Comparison of ENCODE assay signal across 24 cellular contexts in the genomic region with DNA sequence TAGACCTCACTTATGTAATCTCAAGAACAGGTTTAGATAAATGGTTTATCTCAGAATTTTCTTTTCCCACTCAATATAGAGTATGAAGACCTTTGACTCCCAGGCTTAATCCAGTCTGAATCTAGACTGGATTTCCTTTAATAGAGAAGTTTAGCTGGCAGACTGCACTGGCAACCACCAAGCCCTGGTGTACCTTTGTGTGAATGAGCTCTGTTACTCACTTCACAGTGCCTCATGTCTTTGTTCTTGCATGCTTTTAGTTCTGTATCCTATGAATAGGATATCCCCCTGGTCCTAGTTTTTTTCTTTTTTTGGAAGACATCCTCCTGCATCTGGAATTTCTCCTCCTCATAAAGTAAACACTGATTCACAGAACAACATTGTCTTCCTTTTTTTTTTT. TPM values are rescaled to one million over a fixed set of nuclear protein-coding genes. Genes with fewer than 3 reads are reported as not detected.
DNase-seq lines count a peak whose midpoint lies in the region; ATAC-seq, FAIRE-seq and TF ChIP-seq lines count a peak whose summit lies in the region.
"Had no signal": no experiment of that assay in that cellular context is flagged by ENCODE, and none has a peak within 500 bp of the region (broad histone marks: within the 10 kb centered on the region; RNA-seq: fewer than 3 reads in every experiment).

No MANE protein-coding gene starts in this region.

- H3K9ac ChIP-seq in K562 (ENCODE audit: insufficient read depth in 1 of 2, low read depth in 2 of 2, low read length in 2 of 2): no peak overlapping the region
- H3K9ac ChIP-seq: BLaER1 treated with 17β-estradiol and CSF1 and Interleukin-3, amounts not matched to agents 10 nM and 100 nM had no signal

- no peak overlapping the region for H3K27ac ChIP-seq in CD4-positive, alpha-beta T cell (ENCODE audit: low read depth, low read length)
- no peak overlapping the region for H3K27ac ChIP-seq in K562 (ENCODE audit: extremely low read depth, low read depth, low read length)
- H3K27ac ChIP-seq: A549; BLaER1 treated with 17β-estradiol and CSF1 and Interleukin-3, amounts not matched to agents 10 nM and 100 nM had no signal

- H3K9me3 Mint-ChIP-seq in activated T-cell treated with anti-CD3 and anti-CD28 coated beads, Interleukin-2, amount 50 U/mL, for 24 hours: no peaks in the 10 kb centered on the region
- no peaks in the 10 kb centered on the region for H3K9me3 Mint-ChIP-seq in CD4-positive, alpha-beta T cell
- H3K9me3 Mint-ChIP-seq in CD14-positive monocyte: no peaks in the 10 kb centered on the region
- H3K9me3 Mint-ChIP-seq: CD8-positive, alpha-beta T cell; GM23338; H9 had no signal

- H3K27me3 ChIP-seq in CD4-positive, alpha-beta T cell (ENCODE audit: control insufficient read depth, insufficient read depth, low read length): no peaks in the 10 kb centered on the region
- no peaks in the 10 kb centered on the region for H3K27me3 ChIP-seq in K562 (ENCODE audit: control insufficient read depth in 2 of 2, insufficient read depth in 2 of 2, low read length in 2 of 2)
- H3K27me3 ChIP-seq: BE2C; BLaER1 treated with 17β-estradiol and CSF1 and Interleukin-3, amounts not matched to agents 10 nM and 100 nM had no signal

- no peaks in the 10 kb centered on the region for H3K79me2 ChIP-seq in K562 (ENCODE audit: control insufficient read depth, insufficient read depth, low read length)

- no peak for TF ChIP-seq EP300 in K562 (IDR thresholded peaks at IDR 0.05; ENCODE audit: low read length)

- H2AFZ ChIP-seq in K562 (ENCODE audit: low read depth, low read length): no peak overlapping the region
- H2AFZ ChIP-seq: GM23338 had no signal

- no TSS peak for BruUV-seq in K562 (replicated peaks; lab: Mats Ljungman, UMichigan)

- TF ChIP-seq CTCF in CD4-positive, alpha-beta T cell (IDR thresholded peaks at IDR 0.05): no peak
- TF ChIP-seq CTCF in K562 (IDR thresholded peaks at IDR 0.05 in 2 of 3, conservative IDR thresholded peaks at IDR 0.05 in 1 of 3; ENCODE audit: insufficient read depth in 2 of 3, low read depth in 1 of 3, low read length in 3 of 3) (no peak), CD14-positive monocyte (IDR thresholded peaks at IDR 0.05) (no peak)

- H3K27me3 Mint-ChIP-seq in activated T-cell treated with anti-CD3 and anti-CD28 coated beads, Interleukin-2, amount 50 U/mL, for 24 hours: no peaks in the 10 kb centered on the region
- no peaks in the 10 kb centered on the region for H3K27me3 Mint-ChIP-seq in CD4-positive, alpha-beta T cell
- H3K27me3 Mint-ChIP-seq in CD14-positive monocyte (ENCODE audit: low read depth in 3 of 3): no peaks in the 10 kb centered on the region

- no peaks in the 10 kb centered on the region for H4K20me1 ChIP-seq in K562 (replicated peaks; ENCODE audit: control insufficient read depth, insufficient read depth, low read length)
- H4K20me1 ChIP-seq: BLaER1 treated with 17β-estradiol and CSF1 and Interleukin-3, amounts not matched to agents 10 nM and 100 nM had no signal

- ATAC-seq in CD4-positive, alpha-beta T cell (ENCODE audit: poor library complexity): no peak
- ATAC-seq in K562: no peak
- ATAC-seq: A549; CD8-positive, alpha-beta T cell; GM12878; GM23338; HCT116 had no signal

- no peak for DNase-seq in activated T-cell treated with anti-CD3 and anti-CD28 coated beads, Interleukin-2, amount 50 U/mL, for 24 hours
- no peak for DNase-seq in activated T-cell treated with anti-CD3 and anti-CD28 coated beads, Interleukin-2, amount 50 U/mL, for 1 hour
- no peak for DNase-seq in CD4-positive, alpha-beta T cell
- DNase-seq in HT1080 (ENCODE audit: low read depth): peak; percentile 10
- no peak for DNase-seq in K562 (ENCODE audit: extremely low read depth in 1 of 4, low spot score in 3 of 4)
- DNase-seq in CD14-positive monocyte (ENCODE audit: low spot score): no peak
- no peak for DNase-seq in activated effector memory CD4-positive, alpha-beta T cell treated with Interleukin-2 at 50 U/mL for 16 hours
- DNase-seq: 8988T; ACHN; AML-193; BE2C; Caco-2; CD8-positive, alpha-beta T cell; DMS153; DND-41; EL; GDM1; H9 had no signal

- H3K4me1 Mint-ChIP-seq in activated T-cell treated with anti-CD3 and anti-CD28 coated beads, Interleukin-2, amount 50 U/mL, for 24 hours (ENCODE audit: low read depth): peaks cover 3% of the 10 kb centered on the region
- no peaks in the 10 kb centered on the region for H3K4me1 Mint-ChIP-seq in CD4-positive, alpha-beta T cell (ENCODE audit: low read depth)
- H3K4me1 Mint-ChIP-seq in CD14-positive monocyte: no peaks in the 10 kb centered on the region
- H3K4me1 Mint-ChIP-seq: GM23338, H9 had no signal

- FAIRE-seq in K562 (lab: Jason Lieb, UNC): peak; percentile 26
- FAIRE-seq: A549, GM12878, GM19239 had no signal

- H3K4me1 ChIP-seq in K562 (replicated peaks in 1 of 2; ENCODE audit: control insufficient read depth in 2 of 2, insufficient read depth in 2 of 2, low read length in 2 of 2): no peaks in the 10 kb centered on the region
- H3K4me1 ChIP-seq: A549; BE2C; BLaER1 treated with 17β-estradiol and CSF1 and Interleukin-3, amounts not matched to agents 10 nM and 100 nM; Caco-2 had no signal

- intact Hi-C loops in CD4-positive, alpha-beta T cell (cut with DNase I, micrococcal nuclease): no loop called here
- intact Hi-C loops in K562 (cut with micrococcal nuclease) (no loop called here), CD14-positive monocyte (cut with micrococcal nuclease) (no loop called here)

- no peak overlapping the region for H3K4me3 ChIP-seq in K562
- H3K4me3 ChIP-seq: A549; BLaER1 treated with 17β-estradiol and CSF1 and Interleukin-3, amounts not matched to agents 10 nM and 100 nM; GM12878; GM23338 had no signal

- no peak for TF ChIP-seq POLR2A in K562 (conservative IDR thresholded peaks at IDR 0.05)

- peaks cover 40% of the 10 kb centered on the region; the same call in 2 of the 3 replicates for H3K36me3 ChIP-seq in K562 (ENCODE audit: control insufficient read depth, insufficient read depth, low read length)

- in situ Hi-C loops in K562 (cut with MboI): no loop called here

- H3K9me1 ChIP-seq in K562 (ENCODE audit: control insufficient read depth, insufficient read depth, low read length): no peaks in the 10 kb centered on the region

- no peak overlapping the region for H3K4me3 Mint-ChIP-seq in activated T-cell treated with anti-CD3 and anti-CD28 coated beads, Interleukin-2, amount 50 U/mL, for 24 hours
- no peak overlapping the region for H3K4me3 Mint-ChIP-seq in CD4-positive, alpha-beta T cell
- no peak overlapping the region for H3K4me3 Mint-ChIP-seq in CD14-positive monocyte
- H3K4me3 Mint-ChIP-seq: CD8-positive, alpha-beta T cell; GM23338; H9 had no signal

- CTCF ChIA-PET in CD4-positive, alpha-beta T cell (lab: Charles Lee): no interaction called here
- CTCF ChIA-PET in K562 (lab: Yijun Ruan, JAX; ENCODE audit: low intra/inter-chr PET ratio): no interaction called here

- H3K4me2 ChIP-seq in K562 (ENCODE audit: insufficient read depth, low read length): no peak overlapping the region
- H3K4me2 ChIP-seq: A549; BLaER1 treated with 17β-estradiol and CSF1 and Interleukin-3, amounts not matched to agents 10 nM and 100 nM; GM23338 had no signal

- H3K27ac Mint-ChIP-seq in activated T-cell treated with anti-CD3 and anti-CD28 coated beads, Interleukin-2, amount 50 U/mL, for 24 hours: peak overlapping the region; percentile 47
- peak overlapping the region; percentile 25 for H3K27ac Mint-ChIP-seq in CD4-positive, alpha-beta T cell
- peak overlapping the region in 1 of 7 donors; percentile 32 for H3K27ac Mint-ChIP-seq in CD14-positive monocyte
- H3K27ac Mint-ChIP-seq: CD8-positive, alpha-beta T cell; GM23338 had no signal

- POLR2A ChIA-PET in CD4-positive, alpha-beta T cell (lab: Charles Lee): no interaction called here
- POLR2A ChIA-PET in K562 (lab: Yijun Ruan, JAX): interaction anchor here (0.6 kb wide), 1 partner anchor 141 kb away, joined by 4 read pairs; no protein-coding TSS in a partner anchor

- TF ChIP-seq RAD21 in K562 (CRISPR knock-in tag; conservative IDR thresholded peaks at IDR 0.05 in 1 of 2, IDR thresholded peaks at IDR 0.05 in 1 of 2): no peak

- H3K36me3 Mint-ChIP-seq in activated T-cell treated with anti-CD3 and anti-CD28 coated beads, Interleukin-2, amount 50 U/mL, for 24 hours (ENCODE audit: low read depth): peaks cover 79% of the 10 kb centered on the region
- peaks cover 81% of the 10 kb centered on the region for H3K36me3 Mint-ChIP-seq in CD4-positive, alpha-beta T cell (ENCODE audit: low read depth)
- peaks cover 59 to 82% of the 10 kb centered on the region in 2 donors for H3K36me3 Mint-ChIP-seq in CD14-positive monocyte

- H3K9me3 ChIP-seq in CD4-positive, alpha-beta T cell (ENCODE audit: control insufficient read depth, low read length): no peaks in the 10 kb centered on the region
- no peaks in the 10 kb centered on the region for H3K9me3 ChIP-seq in K562 (replicated peaks; ENCODE audit: control insufficient read depth, insufficient read depth, low read depth, low read length)
- H3K9me3 ChIP-seq: A549; BE2C; BLaER1 treated with 17β-estradiol and CSF1 and Interleukin-3, amounts not matched to agents 10 nM and 100 nM; Caco-2 had no signal

TF ChIP-seq in K562, 482 proteins besides CTCF, POLR2A, EP300 and RAD21 (continues in another document):
- TF ChIP-seq ATF7 (IDR thresholded peaks at IDR 0.05) (no peak), XRCC5 (IDR thresholded peaks at IDR 0.05; ENCODE audit: low read depth, low read length) (no peak)

RNA-seq across cellular contexts. Expression of a gene that starts 53.2 kb away (rescaled TPM):
- 100 to 1,000 TPM in 1 of 2 experiments, 10 to 100 TPM in 1; 98.1 to 108 TPM for total RNA-seq in CD4-positive, alpha-beta T cell
- total RNA-seq in HT1080 (2014; rRNA removed; shearing (Covaris generic)): 50.1 and 92.6 TPM in 2 replicates
- 45.3 and 46.7 TPM in 2 replicates for polyA plus RNA-seq in HT1080 (2015; cell fraction: cytosol; rRNA removed)
- 24.5 and 39.7 TPM in 2 replicates for polyA plus RNA-seq in HT1080 (2015; cell fraction: nucleus; rRNA removed)
- total RNA-seq in K562 (2011; cell fraction: chromatin; rRNA removed; ENCODE audit: low replicate concordance): 0.56 and 2.8 TPM in 2 replicates
- 0.66 and 0.67 TPM in 2 replicates for total RNA-seq in K562 (2011; cell fraction: nucleolus; rRNA removed)
- total RNA-seq in K562 (2011; cell fraction: nucleoplasm; rRNA removed): 1.2 and 1.8 TPM in 2 replicates
- total RNA-seq in K562 (2014; rRNA removed) (5.4 and 13.8 TPM in 2 replicates), K562 (2014; rRNA removed; fragmentation: Illumina TruSeq; extraction: Trizol) (6.4 and 6.6 TPM in 2 replicates), K562 (2015; rRNA removed; fragmentation: Illumina TruSeq; extraction: Trizol) (4.3 and 4.4 TPM in 2 replicates), K562 (2021) (10.6 and 11.8 TPM in 2 replicates)
- polyA plus RNA-seq in K562 (2011; rRNA removed) (4.3 and 6.0 TPM in 2 replicates), K562 (2014; fragmentation: Illumina TruSeq; extraction: Trizol) (4.5 and 4.6 TPM in 2 replicates), K562 (2014; fragmentation: Nextera tagmentation; extraction: Ambion mirVana) (1 to 10 TPM; 1.4 to 1.6 TPM), K562 (2014; rRNA removed) (8.9 and 21.5 TPM in 2 replicates), CD14-positive monocyte (100 to 1,000 TPM; 117 to 125 TPM)
- 4.4 and 5.5 TPM in 2 replicates for polyA plus RNA-seq in K562 (2011; cell fraction: cytosol; rRNA removed)
- polyA plus RNA-seq in K562 (2011; cell fraction: nucleus; rRNA removed): 1.7 and 2.5 TPM in 2 replicates
- 8.8 and 11.2 TPM in 2 replicates for polyA plus RNA-seq in K562 (2012)
- polyA minus RNA-seq in K562 (2011; rRNA and poly(A)+ RNA removed): 3.0 and 4.2 TPM in 2 replicates
- 1.5 TPM in 1 of 2 replicates, not detected in the other for polyA minus RNA-seq in K562 (2011; cell fraction: cytosol; rRNA and poly(A)+ RNA removed)
- polyA minus RNA-seq in K562 (2011; cell fraction: nucleus; rRNA and poly(A)+ RNA removed): 0.67 and 0.78 TPM in 2 replicates
